Comparison of ENCODE assay signal across 8 cellular contexts in the genomic region with DNA sequence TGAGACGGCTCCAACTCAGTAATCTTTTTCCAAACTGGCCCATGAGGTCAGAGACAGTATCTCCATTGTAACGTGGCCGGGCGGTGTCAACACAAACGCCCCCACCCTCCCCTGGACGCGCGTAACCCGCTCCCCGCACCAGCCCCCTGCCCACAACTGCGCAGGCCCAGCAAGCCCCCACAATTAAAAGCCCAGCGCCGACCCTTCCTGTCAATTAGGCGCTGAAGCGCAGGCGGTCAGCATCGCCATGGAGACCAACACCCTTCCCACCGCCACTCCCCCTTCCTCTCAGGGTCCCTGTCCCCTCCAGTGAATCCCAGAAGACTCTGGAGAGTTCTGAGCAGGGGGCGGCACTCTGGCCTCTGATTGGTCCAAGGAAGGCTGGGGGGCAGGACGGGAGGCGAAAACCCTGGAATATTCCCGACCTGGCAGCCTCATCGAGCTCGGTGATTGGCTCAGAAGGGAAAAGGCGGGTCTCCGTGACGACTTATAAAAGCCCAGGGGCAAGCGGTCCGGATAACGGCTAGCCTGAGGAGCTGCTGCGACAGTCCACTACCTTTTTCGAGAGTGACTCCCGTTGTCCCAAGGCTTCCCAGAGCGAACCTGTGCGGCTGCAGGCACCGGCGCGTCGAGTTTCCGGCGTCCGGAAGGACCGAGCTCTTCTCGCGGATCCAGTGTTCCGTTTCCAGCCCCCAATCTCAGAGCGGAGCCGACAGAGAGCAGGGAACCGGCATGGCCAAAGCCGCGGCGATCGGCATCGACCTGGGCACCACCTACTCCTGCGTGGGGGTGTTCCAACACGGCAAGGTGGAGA. TPM values are rescaled to one million over a fixed set of nuclear protein-coding genes. Genes with fewer than 3 reads are reported as not detected.
DNase-seq lines count a peak whose midpoint lies in the region; ATAC-seq and TF ChIP-seq lines count a peak whose summit lies in the region.

Gene HSPA1A (plus strand): TSS at position 519 of the 814 bp plus-strand sequence. CDS start 214 bp downstream, at position 733.
Gene HSPA1L (minus strand): TSS at position 259 of the 814 bp plus-strand sequence. CDS start 3,311 bp downstream, outside the sequence.

- H3K27me3 ChIP-seq in PC-3 (ENCODE audit: low read length) (no peaks in the 10 kb centered on the region), mucosa of stomach (ENCODE audit: control insufficient read depth, insufficient read depth, low read length) (no peaks in the 10 kb centered on the region)

- peak within 1 kb of the TSS; percentile 89 for H3K4me2 ChIP-seq in PC-3 (ENCODE audit: low read length)

- H4K20me1 ChIP-seq in PC-3 (ENCODE audit: low read length), result peaks cover 24% of the 10 kb centered on the region

- H3K9me3 ChIP-seq in ES-I3 (ENCODE audit: control insufficient read depth, insufficient read depth, low read length), result no peaks in the 10 kb centered on the region
- H3K9me3 ChIP-seq in PC-3 (ENCODE audit: low read length), result no peaks in the 10 kb centered on the region
- no peaks in the 10 kb centered on the region for H3K9me3 ChIP-seq in mucosa of stomach (ENCODE audit: control insufficient read depth, low read length)

- H3K4me3 ChIP-seq in PC-3 (ENCODE audit: low read length) (peak within 1 kb of the TSS; percentile 87), fibroblast of mammary gland (ENCODE audit: control insufficient read depth, low read depth, low read length) (peak within 1 kb of the TSS; percentile 75), mucosa of stomach (ENCODE audit: low read length) (peak within 1 kb of the TSS; percentile 60)

- CTCF ChIA-PET in PC-3 (lab: Charles Lee), result interaction anchor here (0.5 to 1.0 kb wide), 6 partner anchors 8 to 40 kb away, joined by 3 to 7 read pairs (median 4); partner anchors contain the start of gene LSM2

- peak within 1 kb of the TSS; percentile 76 for H2AFZ ChIP-seq in PC-3 (ENCODE audit: low read length)

- intact Hi-C loops in PC-3 (cut with micrococcal nuclease), result loop anchor here (2.0 to 5.0 kb wide), 3 partner anchors 20 to 78 kb away; partner anchors contain the start of genes CLIC1 and VARS1

- H3F3A ChIP-seq in PC-3 (ENCODE audit: low read length, unreplicated experiment), result no peaks in the 10 kb centered on the region

- H3K36me3 ChIP-seq in ES-I3 (ENCODE audit: insufficient read depth, low read length), result no peaks in the 10 kb centered on the region
- no peaks in the 10 kb centered on the region for H3K36me3 ChIP-seq in PC-3 (ENCODE audit: low read depth, low read length)
- H3K36me3 ChIP-seq in mucosa of stomach (ENCODE audit: control insufficient read depth, insufficient read depth, low read length), result no peaks in the 10 kb centered on the region

- H3K27ac ChIP-seq in PC-3 (ENCODE audit: low read length), result peak within 1 kb of the TSS; percentile 84

- ATAC-seq in PC-3, result peak; percentile 76
- ATAC-seq in stimulated activated naive CD8-positive, alpha-beta T cell treated with anti-CD3 and anti-CD28 coated beads, Interleukin-15, Interleukin-2, amounts not matched to agents 100 U/mL and 50 U/mL, for 24 hours, result peak; percentile 39
- no peak for ATAC-seq in GM21737 (IDR thresholded peaks at IDR 0.05; ENCODE audit: unreplicated experiment)

- TF ChIP-seq CTCF in PC-3 (conservative IDR thresholded peaks at IDR 0.05; ENCODE audit: low read depth, low read length) (no peak), fibroblast of mammary gland (conservative IDR thresholded peaks at IDR 0.05; ENCODE audit: control insufficient read depth, insufficient read depth, low read depth, low read length) (no peak)

- BruUV-seq in PC-3 (replicated peaks; lab: Mats Ljungman, UMichigan), result no TSS peak

- 0 out of 2 replicates have a peak, but pooled peaks cover 3% of the 10 kb centered on the region for H3K4me1 ChIP-seq in ES-I3 (ENCODE audit: insufficient read depth, low read length)
- peaks cover 22% of the 10 kb centered on the region for H3K4me1 ChIP-seq in PC-3 (ENCODE audit: insufficient read depth, low read length)
- H3K4me1 ChIP-seq in mucosa of stomach (ENCODE audit: control insufficient read depth, insufficient read depth, low read length), result peaks cover 28% of the 10 kb centered on the region

- H3K9me2 ChIP-seq in PC-3 (replicated peaks; ENCODE audit: low read length), result no peaks in the 10 kb centered on the region

- peaks cover 42% of the 10 kb centered on the region for H3K79me2 ChIP-seq in PC-3 (ENCODE audit: low read length)

- DNase-seq in HK-2 (ENCODE audit: unreplicated experiment) (peak; percentile 98), PC-3 (peak; percentile 98), fibroblast of mammary gland (ENCODE audit: low read depth) (peak; percentile 91)
- peak; percentile 93 for DNase-seq in activated effector memory CD4-positive, alpha-beta T cell treated with anti-CD3 and anti-CD28 coated beads, Interleukin-2, amount 50 U/mL, for 16 hours
- DNase-seq in stimulated activated naive CD8-positive, alpha-beta T cell treated with anti-CD3 and anti-CD28 coated beads, Interleukin-15, Interleukin-2, amounts not matched to agents 100 U/mL and 50 U/mL, for 24 hours, result peak; percentile 76

- peak within 1 kb of the TSS; percentile 79 for H3K9ac ChIP-seq in ES-I3 (ENCODE audit: low read depth, low read length)
- peak within 1 kb of the TSS; percentile 63 for H3K9ac ChIP-seq in PC-3 (ENCODE audit: low read length)
- H3K9ac ChIP-seq in mucosa of stomach (ENCODE audit: low read length), result peak within 1 kb of the TSS; percentile 81

- POLR2A ChIA-PET in PC-3 (lab: Charles Lee; ENCODE audit: unreplicated experiment), result interaction anchor here (0.5 to 1.8 kb wide), 16 partner anchors 8 to 1500 kb away, joined by 3 to 54 read pairs (median 5); partner anchors contain the start of genes HSPA1B, LSM2, NEU1 and VARS1

RNA-seq across cellular contexts. Expression of gene HSPA1A, which starts in this region (rescaled TPM):
- 269 and 324 TPM in 2 replicates for total RNA-seq in PC-3 (2014; rRNA removed)

RNA-seq across cellular contexts. Expression of gene HSPA1L, which starts in this region (rescaled TPM):
- 0.26 and 0.69 TPM in 2 replicates for total RNA-seq in PC-3 (2014; rRNA removed)
